Comparison of ENCODE assay signal across 1 cellular context in genomic region chr5:1103505-1104326, GRCh38.
TF ChIP-seq lines count a peak whose summit lies in the region.

No MANE protein-coding gene starts in this region.

TF ChIP-seq in H1, 55 proteins besides CTCF, POLR2A, EP300 and RAD21 (continued from another document):
- no peak for TF ChIP-seq CREB1 (IDR thresholded peaks at IDR 0.05)
- no peak for TF ChIP-seq ZNF274 (IDR thresholded peaks at IDR 0.05; ENCODE audit: borderline replicate concordance, extremely low read depth, low read length)
- no peak for TF ChIP-seq SIX5 (IDR thresholded peaks at IDR 0.05; ENCODE audit: low read depth, low read length)
- TF ChIP-seq BACH1 (IDR thresholded peaks at IDR 0.05; ENCODE audit: low read length) = no peak
- TF ChIP-seq POLR2AphosphoS5 (IDR thresholded peaks at IDR 0.05; ENCODE audit: low read depth, low read length) = no peak; the same call in 1 of the 2 replicates
- TF ChIP-seq TEAD4 (IDR thresholded peaks at IDR 0.05; ENCODE audit: low read depth, low read length) = no peak
- TF ChIP-seq BRCA1 (IDR thresholded peaks at IDR 0.05; ENCODE audit: low read depth, low read length) = no peak
- no peak for TF ChIP-seq BCL11A (IDR thresholded peaks at IDR 0.05; ENCODE audit: low read depth in 2 of 2, low read length in 2 of 2)
TF ChIP-seq in H1: peak in this region for 0.
